Comparison of ENCODE assay signal across 31 cellular contexts in the genomic region with DNA sequence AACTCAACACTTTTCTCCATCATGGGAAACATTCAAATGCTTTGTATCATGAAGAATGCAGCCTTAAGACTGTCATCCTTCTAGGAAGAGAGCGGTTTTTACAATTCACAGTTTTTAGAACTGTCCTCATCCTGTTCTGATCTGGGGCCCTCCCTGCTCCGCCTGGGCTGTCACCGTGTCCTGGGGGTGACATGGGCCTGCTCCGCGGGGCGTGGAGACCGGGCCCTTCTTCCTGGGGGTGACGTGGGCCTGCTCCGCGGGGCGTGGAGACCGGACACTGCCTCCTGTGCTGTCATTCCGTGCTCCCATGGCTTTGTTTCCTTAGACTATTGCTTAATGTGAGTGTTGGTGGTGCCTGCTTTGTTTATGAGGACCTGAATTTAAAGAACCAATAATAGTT.
DNase-seq lines count a peak whose midpoint lies in the region; ATAC-seq and TF ChIP-seq lines count a peak whose summit lies in the region.
"Had no signal": no experiment of that assay in that cellular context is flagged by ENCODE, and none has a peak within 500 bp of the region (broad histone marks: within the 10 kb centered on the region; RNA-seq: fewer than 3 reads in every experiment).

No MANE protein-coding gene starts in this region.

- DNase-seq in GM10248 (ENCODE audit: extremely low spot score) (peak; percentile 44), germinal center (ENCODE audit: low spot score) (peak; percentile 32), renal cortical epithelial cell (ENCODE audit: low read depth) (peak; percentile 5)
- DNase-seq in activated CD4-positive, alpha-beta memory T cell treated with anti-CD3 and anti-CD28 coated beads, Interleukin-2, amount 10 ng/mL, durations not matched to agents 7 days and 5 days, result no peak
- DNase-seq: ACHN; activated CD4-positive, alpha-beta T cell treated with anti-CD3 and anti-CD28 coated beads for 36 hours; activated CD8-positive, alpha-beta memory T cell treated with anti-CD3 and anti-CD28 coated beads for 24 hours; activated effector memory CD4-positive, alpha-beta T cell treated with Interleukin-2 at 50 U/mL for 16 hours; activated naive CD8-positive, alpha-beta T cell treated with anti-CD3 and anti-CD28 coated beads for 36 hours; activated T-cell treated with anti-CD3 and anti-CD28 coated beads, Interleukin-2, amount 50 U/mL, for 1 hour; anterior cingulate cortex; BE2C; DMS153; gastrocnemius medialis; hypothalamus; IMR-90; left lung; mesenchymal stem cell; NCI-H1436 treated with DMSO at 0.1 percent for 48 hours; NCI-H226; NCI-H526 treated with DMSO at 0.1 percent for 48 hours; right cardiac atrium; Right ventricle myocardium superior; stimulated activated CD4-positive, alpha-beta T cell treated with anti-CD3 and anti-CD28 coated beads, Interleukin-1b, Interleukin-23, amount 100 ng/mL, for 48 hours; stimulated activated naive CD8-positive, alpha-beta T cell treated with anti-CD3 and anti-CD28 coated beads, Interleukin-15, Interleukin-2, amounts not matched to agents 100 U/mL and 50 U/mL, for 24 hours; uterus had no signal

- H3K4me3 Mint-ChIP-seq in activated CD4-positive, alpha-beta memory T cell treated with anti-CD3 and anti-CD28 coated beads, Interleukin-2, amount 10 ng/mL, durations not matched to agents 7 days and 5 days, result no peak overlapping the region
- H3K4me3 Mint-ChIP-seq: activated CD4-positive, alpha-beta T cell treated with anti-CD3 and anti-CD28 coated beads for 36 hours; activated naive CD8-positive, alpha-beta T cell treated with anti-CD3 and anti-CD28 coated beads for 36 hours; neural progenitor cell; T-helper 2 cell treated with Interferon-gamma antibody and Interleukin-4, amounts not matched to agents 5 μg/mL and 100 μg/mL, for 36 hours had no signal

- peak; percentile 44 for ATAC-seq in GM21576 (IDR thresholded peaks at IDR 0.05; ENCODE audit: unreplicated experiment)
- ATAC-seq in HG02938 (IDR thresholded peaks at IDR 0.05; ENCODE audit: unreplicated experiment), result no peak
- ATAC-seq in GM18858 (IDR thresholded peaks at IDR 0.05; ENCODE audit: unreplicated experiment), result no peak
- ATAC-seq: activated CD4-positive, alpha-beta T cell treated with anti-CD3 and anti-CD28 coated beads for 36 hours; gastrocnemius medialis; left lung; right cardiac atrium; stimulated activated naive CD8-positive, alpha-beta T cell treated with anti-CD3 and anti-CD28 coated beads, Interleukin-15, Interleukin-2, amounts not matched to agents 100 U/mL and 50 U/mL, for 24 hours had no signal

- H3K36me3 Mint-ChIP-seq in activated CD4-positive, alpha-beta memory T cell treated with anti-CD3 and anti-CD28 coated beads, Interleukin-2, amount 10 ng/mL, durations not matched to agents 7 days and 5 days (ENCODE audit: low read depth), result no peaks in the 10 kb centered on the region
- H3K36me3 Mint-ChIP-seq: activated naive CD8-positive, alpha-beta T cell treated with anti-CD3 and anti-CD28 coated beads for 36 hours; neural progenitor cell had no signal

- TF ChIP-seq CTCF in GM10248 (IDR thresholded peaks at IDR 0.05; ENCODE audit: control extremely low read depth, extremely low read depth, low read depth, missing control alignments), result no peak

- POLR2A ChIA-PET in GM10248 (lab: Yijun Ruan, JAX), result no interaction called here
- POLR2A ChIA-PET in activated CD4-positive, alpha-beta memory T cell treated with anti-CD3 and anti-CD28 coated beads, Interleukin-2, amount 10 ng/mL, durations not matched to agents 7 days and 5 days (lab: Charles Lee), result no interaction called here

- CTCF ChIA-PET in GM10248 (lab: Yijun Ruan, JAX), result no interaction called here
- CTCF ChIA-PET in activated CD4-positive, alpha-beta memory T cell treated with anti-CD3 and anti-CD28 coated beads, Interleukin-2, amount 10 ng/mL, durations not matched to agents 7 days and 5 days (lab: Charles Lee), result no interaction called here

- H3K27ac Mint-ChIP-seq in activated CD4-positive, alpha-beta memory T cell treated with anti-CD3 and anti-CD28 coated beads, Interleukin-2, amount 10 ng/mL, durations not matched to agents 7 days and 5 days, result no peak overlapping the region
- H3K27ac Mint-ChIP-seq: activated CD4-positive, alpha-beta T cell treated with anti-CD3 and anti-CD28 coated beads for 36 hours; activated naive CD8-positive, alpha-beta T cell treated with anti-CD3 and anti-CD28 coated beads for 36 hours; neural progenitor cell; T-helper 2 cell treated with Interferon-gamma antibody and Interleukin-4, amounts not matched to agents 5 μg/mL and 100 μg/mL, for 36 hours had no signal

- H3K4me1 Mint-ChIP-seq in activated CD4-positive, alpha-beta memory T cell treated with anti-CD3 and anti-CD28 coated beads, Interleukin-2, amount 10 ng/mL, durations not matched to agents 7 days and 5 days, result no peaks in the 10 kb centered on the region
- H3K4me1 Mint-ChIP-seq: activated CD4-positive, alpha-beta T cell treated with anti-CD3 and anti-CD28 coated beads for 36 hours; activated naive CD8-positive, alpha-beta T cell treated with anti-CD3 and anti-CD28 coated beads for 36 hours had no signal

- H3K9me3 Mint-ChIP-seq in activated CD4-positive, alpha-beta memory T cell treated with anti-CD3 and anti-CD28 coated beads, Interleukin-2, amount 10 ng/mL, durations not matched to agents 7 days and 5 days, result no peaks in the 10 kb centered on the region
- H3K9me3 Mint-ChIP-seq: activated naive CD8-positive, alpha-beta T cell treated with anti-CD3 and anti-CD28 coated beads for 36 hours; neural progenitor cell; T-helper 2 cell treated with Interferon-gamma antibody and Interleukin-4, amounts not matched to agents 5 μg/mL and 100 μg/mL, for 36 hours had no signal

- peaks cover 4% of the 10 kb centered on the region for H3K27me3 Mint-ChIP-seq in activated CD4-positive, alpha-beta memory T cell treated with anti-CD3 and anti-CD28 coated beads, Interleukin-2, amount 10 ng/mL, durations not matched to agents 7 days and 5 days
